ENCODE assay signal across 8 cellular contexts in the genomic region with DNA sequence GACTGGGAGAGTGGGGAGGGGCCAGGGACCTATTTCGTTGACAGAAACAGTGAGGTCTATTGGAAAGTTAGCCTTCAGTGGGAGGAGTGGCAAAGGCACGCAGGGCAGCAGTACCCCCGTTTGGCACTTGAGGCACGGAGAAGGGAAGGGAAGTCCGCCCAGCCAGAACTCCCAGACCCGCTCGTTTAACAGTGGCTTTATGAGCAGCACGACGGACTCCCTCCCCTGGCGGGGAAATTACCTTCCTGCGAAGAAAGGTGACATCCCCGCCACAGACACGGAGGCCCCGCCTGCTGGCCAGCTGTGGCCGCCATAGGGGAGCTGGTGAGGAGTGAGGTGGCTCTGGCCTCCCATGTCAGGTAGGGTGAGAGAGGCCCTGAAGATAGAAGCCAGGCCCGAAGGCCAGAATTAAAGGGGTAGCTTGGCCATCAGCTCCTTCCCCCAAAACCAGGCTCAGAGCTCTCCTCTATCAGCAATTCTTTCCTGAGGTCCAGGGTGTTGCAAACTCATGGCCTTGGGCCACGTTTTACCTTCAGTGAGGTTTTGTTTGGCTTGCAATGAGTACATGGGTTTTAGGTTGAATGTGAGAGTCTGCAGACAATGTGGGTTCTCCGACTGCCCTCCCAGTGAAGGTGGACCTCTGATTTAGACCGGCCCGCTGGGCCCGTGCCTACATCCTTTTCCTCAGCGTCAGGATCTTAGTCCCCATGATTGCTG.
DNase-seq lines count a peak whose midpoint lies in the region.

No MANE protein-coding gene starts in this region.

- H3K27me3 Mint-ChIP-seq in immature natural killer cell (ENCODE audit: low read depth in 3 of 3) = peaks cover 10 to 23% (median 20%) of the 10 kb centered on the region in 3 donors

- peak overlapping the region; percentile 30 to 49 (median 45) for H3K4me3 Mint-ChIP-seq in immature natural killer cell

- no peak overlapping the region for H3K27ac Mint-ChIP-seq in immature natural killer cell

- H3K36me3 Mint-ChIP-seq in immature natural killer cell = no peaks in the 10 kb centered on the region

- DNase-seq in stimulated activated CD4-positive, alpha-beta T cell treated with anti-CD3 and anti-CD28 coated beads, Interleukin-4, amount 100 ng/mL, for 1 hour = peak; percentile 9
- no peak for DNase-seq in stimulated activated CD4-positive, alpha-beta T cell treated with anti-CD3 and anti-CD28 coated beads, Interleukin-4, amount 100 ng/mL, for 24 hours
- DNase-seq in RPMI8226 = peak; percentile 69
- DNase-seq in immature natural killer cell = no peak
- DNase-seq in iPS-NIHi11 (ENCODE audit: low spot score) = no peak
- no peak for DNase-seq in dermis blood vessel endothelial cell
- no peak for DNase-seq in NCI-H226
- no peak for DNase-seq in activated CD4-positive, CD25-positive, alpha-beta regulatory T cell treated with anti-CD3 and anti-CD28 coated beads, Interleukin-2, amount 50 U/mL, for 72 hours

- no peaks in the 10 kb centered on the region for H3K9me3 Mint-ChIP-seq in immature natural killer cell

- peaks cover 0 to 8% of the 10 kb centered on the region in 2 donors for H3K4me1 Mint-ChIP-seq in immature natural killer cell

Comparison
In these comparisons a context has a peak if more than half of its experiments do, and no peak if none do; other contexts are left out.
1. DNase-seq: peak in stimulated activated CD4-positive, alpha-beta T cell treated with anti-CD3 and anti-CD28 coated beads, Interleukin-4, amount 100 ng/mL, for 1 hour (single experiment) and RPMI8226 (single experiment); none in stimulated activated CD4-positive, alpha-beta T cell treated with anti-CD3 and anti-CD28 coated beads, Interleukin-4, amount 100 ng/mL, for 24 hours (single experiment), immature natural killer cell (0 of 3), iPS-NIHi11 (single experiment), dermis blood vessel endothelial cell (single experiment), NCI-H226 (single experiment) and activated CD4-positive, CD25-positive, alpha-beta regulatory T cell treated with anti-CD3 and anti-CD28 coated beads, Interleukin-2, amount 50 U/mL, for 72 hours (single experiment).